In the genomic region with DNA sequence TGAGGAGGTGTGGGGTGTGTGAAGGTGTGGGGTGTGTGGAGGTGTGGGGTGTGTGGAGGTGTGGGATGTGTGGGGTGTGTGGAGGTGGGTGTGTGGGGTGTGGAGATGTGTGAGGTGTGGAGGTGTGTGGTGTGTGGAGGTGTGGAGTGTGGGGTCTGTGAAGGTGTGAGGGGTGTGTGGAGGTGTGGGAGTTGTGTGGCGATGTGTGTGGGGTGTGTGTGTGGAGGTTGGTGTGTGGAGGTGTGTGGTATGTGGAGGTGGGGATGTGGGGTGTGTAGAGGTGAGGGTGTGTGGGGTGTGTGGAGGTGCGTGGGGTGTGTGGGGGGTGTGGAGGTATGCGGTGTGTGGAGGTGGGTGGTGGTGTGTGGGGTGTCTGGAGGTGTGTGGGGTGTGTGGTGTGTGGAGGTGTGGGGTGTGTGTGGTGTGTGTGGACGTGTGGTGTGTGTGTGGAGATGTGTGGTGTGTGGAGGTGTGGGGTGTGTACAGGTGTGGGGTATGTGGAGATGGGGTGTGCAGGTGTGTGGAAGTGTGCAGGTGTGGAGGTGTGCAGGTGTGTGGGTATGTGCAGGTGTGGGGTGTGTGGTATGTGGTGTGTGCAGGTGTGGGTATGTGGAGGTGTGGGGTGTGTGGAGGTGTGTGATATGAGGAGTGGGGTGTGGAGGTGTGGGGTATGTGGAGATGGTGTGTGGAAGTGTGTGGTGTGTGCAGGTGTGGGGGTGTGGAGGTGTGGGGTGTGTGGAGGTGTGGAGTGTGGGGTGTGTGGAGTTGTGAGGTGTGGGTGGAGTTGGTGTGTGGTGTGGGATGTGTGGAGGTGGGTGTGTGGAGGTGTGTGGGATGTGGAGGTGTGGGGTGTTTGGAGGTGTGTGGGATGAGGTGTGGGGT, we compare ENCODE assay signal across 16 cellular contexts. TPM values are rescaled to one million over a fixed set of nuclear protein-coding genes. Genes with fewer than 3 reads are reported as not detected.
A peak's percentile ranks its signal among the peaks of the same experiment; 100 is the strongest.
DNase-seq lines count a peak whose midpoint lies in the region; ATAC-seq, FAIRE-seq and TF ChIP-seq lines count a peak whose summit lies in the region.
"Had no signal": no experiment of that assay in that cellular context is flagged by ENCODE, and none has a peak within 500 bp of the region (broad histone marks: within the 10 kb centered on the region; RNA-seq: fewer than 3 reads in every experiment).

No MANE protein-coding gene starts in this region.

- H3K36me3 Mint-ChIP-seq in endodermal cell (ENCODE audit: low read depth) (no peaks in the 10 kb centered on the region), natural killer cell (no peaks in the 10 kb centered on the region)

- WGBS in endodermal cell (ENCODE audit: insufficient coverage in 1 of 2, insufficient read length in 1 of 2), 2 experiments = 66 to 100% methylated on average over 1 to 4 of the region's 4 CpGs

- H3K4me3 Mint-ChIP-seq in endodermal cell (no peak overlapping the region), natural killer cell (no peak overlapping the region)

- no peaks in the 10 kb centered on the region for H3K27me3 ChIP-seq in endodermal cell (ENCODE audit: control insufficient read depth, insufficient read depth, low read length, poor library complexity, severe bottlenecking)
- no peaks in the 10 kb centered on the region for H3K27me3 ChIP-seq in HAP-1 (ENCODE audit: low read depth)
- H3K27me3 ChIP-seq: gastrocnemius medialis had no signal

- H3K36me3 ChIP-seq in endodermal cell (ENCODE audit: control insufficient read depth, insufficient read depth, low read length) (no peaks in the 10 kb centered on the region), HAP-1 (replicated peaks) (no peaks in the 10 kb centered on the region)
- H3K36me3 ChIP-seq: gastrocnemius medialis had no signal

- H3K9me3 Mint-ChIP-seq in endodermal cell = no peaks in the 10 kb centered on the region
- no peaks in the 10 kb centered on the region for H3K9me3 Mint-ChIP-seq in natural killer cell

- DNase-seq in D721Med (ENCODE audit: insufficient read length, low spot score) (peak; percentile 14), GM20000 (ENCODE audit: low spot score) (peak; percentile 35), endodermal cell (peak; percentile 43), natural killer cell (no peak), foreskin melanocyte (no peak), HAP-1 (ENCODE audit: low spot score in 2 of 2) (no peak)
- DNase-seq: activated naive CD4-positive, alpha-beta T cell treated with anti-CD3 and anti-CD28 coated beads, Interleukin-2, amount 50 U/mL, for 16 hours; dermis blood vessel endothelial cell; gastrocnemius medialis; mesendoderm; NCI-H1092; NCI-H446 treated with DMSO at 0.1 percent for 48 hours; stimulated activated CD4-positive, alpha-beta T cell treated with anti-CD3 and anti-CD28 coated beads, Interleukin-4, amount 100 ng/mL, for 24 hours had no signal

- H3K4me3 ChIP-seq in endodermal cell (ENCODE audit: low read length) (no peak overlapping the region), HAP-1 (no peak overlapping the region)
- H3K4me3 ChIP-seq: gastrocnemius medialis had no signal

- in situ Hi-C loops in HAP-1 (cut with MboI; ENCODE audit: low sequenced_read_pairs) = no loop called here

- H3K27me3 Mint-ChIP-seq in endodermal cell (ENCODE audit: insufficient read depth) = no peaks in the 10 kb centered on the region
- no peaks in the 10 kb centered on the region for H3K27me3 Mint-ChIP-seq in natural killer cell (ENCODE audit: low read depth in 2 of 2)
- H3K27me3 Mint-ChIP-seq: progenitor cell of endocrine pancreas had no signal

- no peak overlapping the region for H3K27ac Mint-ChIP-seq in endodermal cell
- H3K27ac Mint-ChIP-seq in natural killer cell = peak overlapping the region in 1 of 2 donors; percentile 63
- H3K27ac Mint-ChIP-seq: progenitor cell of endocrine pancreas had no signal

- TF ChIP-seq CTCF in D721Med (IDR thresholded peaks at IDR 0.05; ENCODE audit: insufficient read depth, missing control alignments) (no peak), GM20000 (IDR thresholded peaks at IDR 0.05; ENCODE audit: extremely low read depth, missing control alignments) (no peak), endodermal cell (conservative IDR thresholded peaks at IDR 0.05) (no peak), natural killer cell (IDR thresholded peaks at IDR 0.05) (no peak)

- intact Hi-C loops in natural killer cell (cut with micrococcal nuclease) = loop anchor here (10.0 kb wide), 1 partner anchor 493 kb away; no protein-coding TSS in a partner anchor

- ATAC-seq in natural killer cell (peak; percentile 23 to 42 (median 35)), HG03565 (IDR thresholded peaks at IDR 0.05; ENCODE audit: unreplicated experiment) (no peak)
- ATAC-seq: gastrocnemius medialis had no signal

- no peak overlapping the region for H3K27ac ChIP-seq in endodermal cell (ENCODE audit: low read depth, low read length)
- H3K27ac ChIP-seq: gastrocnemius medialis, VCaP had no signal

- no peak for FAIRE-seq in D721Med (lab: Jason Lieb, UNC)

- H3K4me1 Mint-ChIP-seq in endodermal cell = no peaks in the 10 kb centered on the region
- no peaks in the 10 kb centered on the region for H3K4me1 Mint-ChIP-seq in natural killer cell

- H3K9ac ChIP-seq in endodermal cell (ENCODE audit: extremely low read depth, low read length, poor library complexity, severe bottlenecking) = no peak overlapping the region

- no peaks in the 10 kb centered on the region for H3K9me3 ChIP-seq in endodermal cell (ENCODE audit: control insufficient read depth, low read length)
- H3K9me3 ChIP-seq in HAP-1 = no peaks in the 10 kb centered on the region
- H3K9me3 ChIP-seq: gastrocnemius medialis had no signal

- H3K4me1 ChIP-seq in endodermal cell (ENCODE audit: control insufficient read depth, insufficient read depth, low read length) (no peaks in the 10 kb centered on the region), HAP-1 (no peaks in the 10 kb centered on the region)
- H3K4me1 ChIP-seq: gastrocnemius medialis had no signal

RNA-seq across cellular contexts. Expression of a gene that starts 34.5 kb away (rescaled TPM):
- total RNA-seq in endodermal cell (not detected), natural killer cell (not detected)
- polyA plus RNA-seq in endodermal cell (2013, experiment 1 of 2) = not detected
- not detected for polyA plus RNA-seq in endodermal cell (2013, experiment 2 of 2)
- total RNA-seq: dermis blood vessel endothelial cell, gastrocnemius medialis, progenitor cell of endocrine pancreas had no signal

Comparison
In these comparisons a context has a peak if more than half of its experiments do, and no peak if none do; other contexts are left out.
1. DNase-seq: peak in D721Med (single experiment), GM20000 (single experiment) and endodermal cell (single experiment); none in natural killer cell (single experiment), foreskin melanocyte (single experiment) and HAP-1 (0 of 2).